In genomic region chr9:104820336-104820735, GRCh38 we compare ENCODE assay signal across 1 cellular context.
A peak's percentile ranks its signal among the peaks of the same experiment; 100 is the strongest.
TF ChIP-seq lines count a peak whose summit lies in the region.

No MANE protein-coding gene starts in this region.

TF ChIP-seq in K562, 482 proteins besides CTCF, POLR2A, EP300 and RAD21 (continued from another document and continues in another):
- TF ChIP-seq, protein P1, sequence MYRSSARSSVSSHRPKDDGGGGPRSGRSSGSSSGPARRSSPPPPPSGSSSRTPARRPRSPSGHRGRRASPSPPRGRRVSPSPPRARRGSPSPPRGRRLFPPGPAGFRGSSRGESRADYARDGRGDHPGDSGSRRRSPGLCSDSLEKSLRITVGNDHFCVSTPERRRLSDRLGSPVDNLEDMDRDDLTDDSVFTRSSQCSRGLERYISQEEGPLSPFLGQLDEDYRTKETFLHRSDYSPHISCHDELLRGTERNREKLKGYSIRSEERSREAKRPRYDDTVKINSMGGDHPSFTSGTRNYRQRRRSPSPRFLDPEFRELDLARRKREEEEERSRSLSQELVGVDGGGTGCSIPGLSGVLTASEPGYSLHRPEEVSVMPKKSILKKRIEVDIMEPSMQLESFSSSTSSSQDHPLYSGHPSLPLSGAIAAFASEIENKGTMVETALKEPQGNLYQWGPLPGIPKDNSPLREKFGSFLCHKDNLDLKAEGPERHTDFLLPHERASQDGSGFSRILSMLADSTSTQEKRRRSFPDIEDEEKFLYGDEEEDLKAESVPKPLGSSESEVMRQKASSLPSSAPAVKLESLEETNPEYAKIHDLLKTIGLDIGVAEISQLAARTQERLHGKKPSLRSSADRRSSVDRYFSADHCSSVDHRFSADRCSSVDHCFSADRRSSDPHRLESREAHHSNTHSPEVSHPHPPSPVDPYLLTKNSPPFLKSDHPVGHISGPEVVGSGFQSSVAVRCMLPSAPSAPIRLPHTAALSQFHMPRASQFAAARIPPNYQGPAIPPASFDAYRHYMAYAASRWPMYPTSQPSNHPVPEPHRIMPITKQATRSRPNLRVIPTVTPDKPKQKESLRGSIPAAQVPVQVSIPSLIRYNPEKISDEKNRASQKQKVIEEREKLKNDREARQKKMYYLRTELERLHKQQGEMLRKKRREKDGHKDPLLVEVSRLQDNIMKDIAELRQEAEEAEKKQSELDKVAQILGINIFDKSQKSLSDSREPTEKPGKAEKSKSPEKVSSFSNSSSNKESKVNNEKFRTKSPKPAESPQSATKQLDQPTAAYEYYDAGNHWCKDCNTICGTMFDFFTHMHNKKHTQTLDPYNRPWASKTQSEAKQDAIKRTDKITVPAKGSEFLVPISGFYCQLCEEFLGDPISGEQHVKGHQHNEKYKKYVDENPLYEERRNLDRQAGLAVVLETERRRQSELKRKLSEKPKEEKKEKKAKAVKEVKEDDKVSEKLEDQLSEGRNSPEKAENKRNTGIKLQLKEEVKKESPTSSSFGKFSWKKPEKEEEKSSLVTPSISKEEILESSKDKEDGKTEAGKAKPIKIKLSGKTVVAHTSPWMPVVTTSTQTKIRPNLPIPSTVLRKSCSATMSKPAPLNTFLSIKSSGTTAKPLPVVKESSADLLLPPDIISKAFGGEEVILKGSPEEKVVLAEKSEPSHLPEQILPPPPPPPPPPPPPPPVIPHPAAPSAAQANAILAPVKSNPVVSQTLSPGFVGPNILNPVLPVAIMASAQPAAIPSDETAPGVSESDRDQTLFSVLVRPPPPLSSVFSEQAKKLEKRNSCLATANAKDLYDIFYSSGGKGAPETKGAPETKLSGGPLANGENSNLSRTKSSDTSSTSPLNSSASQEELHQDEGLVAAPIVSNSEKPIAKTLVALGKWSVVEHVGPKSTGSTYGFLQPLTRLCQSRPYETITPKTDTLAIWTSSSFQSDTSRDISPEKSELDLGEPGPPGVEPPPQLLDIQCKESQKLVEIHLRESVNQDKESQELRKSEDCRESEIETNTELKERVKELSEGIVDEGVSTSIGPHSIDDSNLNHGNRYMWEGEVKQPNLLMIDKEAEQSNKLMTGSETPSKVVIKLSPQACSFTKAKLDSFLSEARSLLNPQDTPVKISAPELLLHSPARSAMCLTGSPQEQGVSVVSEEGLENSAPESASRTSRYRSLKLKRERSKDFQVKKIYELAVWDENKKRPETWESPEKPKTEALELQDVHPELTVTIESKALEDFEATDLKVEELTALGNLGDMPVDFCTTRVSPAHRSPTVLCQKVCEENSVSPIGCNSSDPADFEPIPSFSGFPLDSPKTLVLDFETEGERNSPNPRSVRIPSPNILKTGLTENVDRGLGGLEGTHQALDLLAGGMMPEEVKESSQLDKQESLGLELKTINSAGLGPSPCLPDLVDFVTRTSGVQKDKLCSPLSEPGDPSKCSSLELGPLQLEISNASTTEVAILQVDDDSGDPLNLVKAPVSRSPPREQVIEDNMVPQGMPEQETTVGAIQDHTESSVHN (IDR thresholded peaks at IDR 0.05; ENCODE audit: borderline replicate concordance in 1 of 2, low read depth in 1 of 2): no peak
- TF ChIP-seq ZSCAN32 (CRISPR knock-in tag; IDR thresholded peaks at IDR 0.05) (no peak), HES1 (IDR thresholded peaks at IDR 0.05; ENCODE audit: low read depth) (no peak), TEAD4 (IDR thresholded peaks at IDR 0.05; ENCODE audit: low read length) (peak; percentile 49), TEAD4 (CRISPR knock-in tag; IDR thresholded peaks at IDR 0.05; ENCODE audit: borderline replicate concordance) (no peak), KLF16 (IDR thresholded peaks at IDR 0.05) (no peak), MEF2D (tag; conservative IDR thresholded peaks at IDR 0.05; ENCODE audit: low read depth) (no peak), ZNF282 (CRISPR knock-in tag; IDR thresholded peaks at IDR 0.05) (no peak), ZNF583 (CRISPR knock-in tag; IDR thresholded peaks at IDR 0.05) (no peak), BHLHE40 (IDR thresholded peaks at IDR 0.05; ENCODE audit: low read length) (peak; percentile 88), TGIF2 (CRISPR knock-in tag; IDR thresholded peaks at IDR 0.05) (no peak), NR0B1 (IDR thresholded peaks at IDR 0.05; ENCODE audit: partially characterized antibody) (no peak), ZKSCAN1 (IDR thresholded peaks at IDR 0.05; ENCODE audit: low read depth, low read length) (no peak), HMGXB4 (CRISPR knock-in tag; IDR thresholded peaks at IDR 0.05) (no peak), NCOR1 (IDR thresholded peaks at IDR 0.05) (peak; percentile 50; the same call in 1 of the 2 replicates), KAT8 (IDR thresholded peaks at IDR 0.05; ENCODE audit: low read depth) (no peak), CHD2 (IDR thresholded peaks at IDR 0.05; ENCODE audit: low read depth, low read length) (no peak), MTA2 (IDR thresholded peaks at IDR 0.05; ENCODE audit: low read depth) (peak; percentile 48), PCBP1 (IDR thresholded peaks at IDR 0.05; ENCODE audit: low read depth, low read length, poor library complexity, severe bottlenecking) (no peak), ATF7 (IDR thresholded peaks at IDR 0.05) (no peak), TAF1 (IDR thresholded peaks at IDR 0.05; ENCODE audit: control insufficient read depth, extremely low read depth, insufficient read depth, low read length, severe bottlenecking) (no peak), TFAP4 (CRISPR knock-in tag; IDR thresholded peaks at IDR 0.05; ENCODE audit: borderline replicate concordance) (peak; percentile 78; the same call in 1 of the 2 replicates), ZNF263 (CRISPR knock-in tag; IDR thresholded peaks at IDR 0.05; ENCODE audit: borderline replicate concordance) (peak; percentile 89), ZNF408 (CRISPR knock-in tag; IDR thresholded peaks at IDR 0.05; ENCODE audit: low read depth) (no peak), SRSF1 (IDR thresholded peaks at IDR 0.05; ENCODE audit: low read depth, low read length) (no peak), ZNF76 (CRISPR knock-in tag; IDR thresholded peaks at IDR 0.05; ENCODE audit: borderline replicate concordance) (no peak), PYGO2 (tag; IDR thresholded peaks at IDR 0.05) (no peak), SREBF2 (CRISPR knock-in tag; IDR thresholded peaks at IDR 0.05) (no peak), NCOA6 (IDR thresholded peaks at IDR 0.05) (no peak), DLX4 (CRISPR knock-in tag; IDR thresholded peaks at IDR 0.05) (no peak), PHF20 (IDR thresholded peaks at IDR 0.05; ENCODE audit: partially characterized antibody) (no peak), ZNF785 (CRISPR knock-in tag; IDR thresholded peaks at IDR 0.05) (no peak), ZNF354B (CRISPR knock-in tag; IDR thresholded peaks at IDR 0.05) (no peak), CAMTA2 (CRISPR knock-in tag; conservative IDR thresholded peaks at IDR 0.05) (no peak), CBFA2T3 (IDR thresholded peaks at IDR 0.05) (peak; percentile 76), WHSC1 (IDR thresholded peaks at IDR 0.05; ENCODE audit: low read length) (no peak), ZHX1 (conservative IDR thresholded peaks at IDR 0.05; ENCODE audit: low read length) (no peak), VEZF1 (CRISPR knock-in tag; IDR thresholded peaks at IDR 0.05) (no peak), POU5F1 (IDR thresholded peaks at IDR 0.05; ENCODE audit: borderline replicate concordance, low read depth, low read length, partially characterized antibody) (no peak), CEBPB (tag; IDR thresholded peaks at IDR 0.05) (no peak), SMAD3 (CRISPR knock-in tag; conservative IDR thresholded peaks at IDR 0.05) (no peak), TCF3 (CRISPR knock-in tag; IDR thresholded peaks at IDR 0.05) (peak; percentile 88), BRD4 (IDR thresholded peaks at IDR 0.05) (no peak), NCOA2 (IDR thresholded peaks at IDR 0.05; ENCODE audit: partially characterized antibody in 2 of 2) (no peak), NFRKB (IDR thresholded peaks at IDR 0.05; ENCODE audit: low read depth) (no peak), SREBF1 (IDR thresholded peaks at IDR 0.05; ENCODE audit: borderline replicate concordance, low read depth, low read length) (no peak)
- TF ChIP-seq, protein P2, sequence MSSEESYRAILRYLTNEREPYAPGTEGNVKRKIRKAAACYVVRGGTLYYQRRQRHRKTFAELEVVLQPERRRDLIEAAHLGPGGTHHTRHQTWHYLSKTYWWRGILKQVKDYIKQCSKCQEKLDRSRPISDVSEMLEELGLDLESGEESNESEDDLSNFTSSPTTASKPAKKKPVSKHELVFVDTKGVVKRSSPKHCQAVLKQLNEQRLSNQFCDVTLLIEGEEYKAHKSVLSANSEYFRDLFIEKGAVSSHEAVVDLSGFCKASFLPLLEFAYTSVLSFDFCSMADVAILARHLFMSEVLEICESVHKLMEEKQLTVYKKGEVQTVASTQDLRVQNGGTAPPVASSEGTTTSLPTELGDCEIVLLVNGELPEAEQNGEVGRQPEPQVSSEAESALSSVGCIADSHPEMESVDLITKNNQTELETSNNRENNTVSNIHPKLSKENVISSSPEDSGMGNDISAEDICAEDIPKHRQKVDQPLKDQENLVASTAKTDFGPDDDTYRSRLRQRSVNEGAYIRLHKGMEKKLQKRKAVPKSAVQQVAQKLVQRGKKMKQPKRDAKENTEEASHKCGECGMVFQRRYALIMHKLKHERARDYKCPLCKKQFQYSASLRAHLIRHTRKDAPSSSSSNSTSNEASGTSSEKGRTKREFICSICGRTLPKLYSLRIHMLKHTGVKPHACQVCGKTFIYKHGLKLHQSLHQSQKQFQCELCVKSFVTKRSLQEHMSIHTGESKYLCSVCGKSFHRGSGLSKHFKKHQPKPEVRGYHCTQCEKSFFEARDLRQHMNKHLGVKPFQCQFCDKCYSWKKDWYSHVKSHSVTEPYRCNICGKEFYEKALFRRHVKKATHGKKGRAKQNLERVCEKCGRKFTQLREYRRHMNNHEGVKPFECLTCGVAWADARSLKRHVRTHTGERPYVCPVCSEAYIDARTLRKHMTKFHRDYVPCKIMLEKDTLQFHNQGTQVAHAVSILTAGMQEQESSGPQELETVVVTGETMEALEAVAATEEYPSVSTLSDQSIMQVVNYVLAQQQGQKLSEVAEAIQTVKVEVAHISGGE (CRISPR knock-in tag; IDR thresholded peaks at IDR 0.05): no peak
